ENCODE assay signal across 7 cellular contexts in genomic region chrX:47030339-47030738, GRCh38. TPM values are rescaled to one million over a fixed set of nuclear protein-coding genes. Genes with fewer than 3 reads are reported as not detected.
DNase-seq lines count a peak whose midpoint lies in the region; ATAC-seq and TF ChIP-seq lines count a peak whose summit lies in the region.

No MANE protein-coding gene starts in this region.

- no peak overlapping the region for H3K27ac Mint-ChIP-seq in mesothelial cell of epicardium

- H3K36me3 Mint-ChIP-seq in mesothelial cell of epicardium = peaks cover 1% of the 10 kb centered on the region

- H2BK15ac ChIP-seq in IMR-90 (ENCODE audit: low read depth, low read length) = no peak overlapping the region

- peaks cover 20% of the 10 kb centered on the region for H3K9me3 Mint-ChIP-seq in mesothelial cell of epicardium

- H2AK9ac ChIP-seq in IMR-90 (replicated peaks; ENCODE audit: low read depth, low read length, poor library complexity) = no peak overlapping the region

- no peak overlapping the region for H4K5ac ChIP-seq in IMR-90 (ENCODE audit: low read depth, low read length)

- no peak overlapping the region for H4K8ac ChIP-seq in IMR-90 (ENCODE audit: low read depth in 2 of 2, low read length in 2 of 2)

- H3K56ac ChIP-seq in IMR-90 (ENCODE audit: extremely low read depth, insufficient read depth, low read length) = no peak overlapping the region

- H3K9me3 ChIP-seq in IMR-90 (ENCODE audit: control insufficient read depth, insufficient read depth, low read length) = no peaks in the 10 kb centered on the region
- H3K9me3 ChIP-seq in OCI-LY1 (ENCODE audit: low read length) = no peaks in the 10 kb centered on the region

- H2AFZ ChIP-seq in IMR-90 (replicated peaks; ENCODE audit: low read length, poor library complexity) (no peak overlapping the region), OCI-LY1 (ENCODE audit: low read length) (no peak overlapping the region)

- H3K27ac ChIP-seq in IMR-90 (ENCODE audit: insufficient read depth, low read length) (no peak overlapping the region), OCI-LY1 (ENCODE audit: low read depth, low read length, poor library complexity, severe bottlenecking) (no peak overlapping the region), coronary artery (no peak overlapping the region)

- BruUV-seq in IMR-90 (replicated peaks; lab: Mats Ljungman, UMichigan) = no TSS peak

- H3K4me1 ChIP-seq in IMR-90 (ENCODE audit: control insufficient read depth, insufficient read depth, low read length) = no peaks in the 10 kb centered on the region
- no peaks in the 10 kb centered on the region for H3K4me1 ChIP-seq in OCI-LY1 (ENCODE audit: insufficient read depth, low read length, severe bottlenecking)

- no peaks in the 10 kb centered on the region for H3K9me1 ChIP-seq in IMR-90 (ENCODE audit: insufficient read depth, low read length)

- dilution Hi-C loops in IMR-90 (cut with HindIII; ENCODE audit: low sequenced_read_pairs, unreplicated experiment) = no loop called here

- no peak overlapping the region for H3K4me2 ChIP-seq in IMR-90 (ENCODE audit: low read depth, low read length)
- H3K4me2 ChIP-seq in OCI-LY1 (ENCODE audit: low read length) = no peak overlapping the region

- CTCF ChIA-PET in IMR-90 (lab: Yijun Ruan, JAX) = interaction anchor here (0.7 to 1.5 kb wide), 5 partner anchors 9 to 504 kb away, joined by 3 read pairs; no protein-coding TSS in a partner anchor

- no peak overlapping the region for H3K4ac ChIP-seq in IMR-90 (ENCODE audit: low read depth, low read length)

- peaks cover 3% of the 10 kb centered on the region; the same call in 1 of the 2 replicates for H3K36me3 ChIP-seq in IMR-90 (ENCODE audit: control insufficient read depth, insufficient read depth, low read length)
- no peaks in the 10 kb centered on the region for H3K36me3 ChIP-seq in OCI-LY1 (ENCODE audit: insufficient read depth, low read length)

- no peaks in the 10 kb centered on the region for H3K9me2 ChIP-seq in OCI-LY1 (ENCODE audit: low read depth, low read length)

- H3K9ac ChIP-seq in IMR-90 (ENCODE audit: low read depth, low read length) = no peak overlapping the region
- H3K9ac ChIP-seq in OCI-LY1 (ENCODE audit: low read length) = no peak overlapping the region

- in situ Hi-C loops in IMR-90 (cut with MboI; ENCODE audit: low sequenced_read_pairs) = no loop called here

- POLR2A ChIA-PET in IMR-90 (lab: Charles Lee; ENCODE audit: unreplicated experiment) = no interaction called here

- H3K79me2 ChIP-seq in OCI-LY1 (ENCODE audit: insufficient read depth, low read length) = no peaks in the 10 kb centered on the region

- peak; percentile 73 for TF ChIP-seq RAD21 in IMR-90 (IDR thresholded peaks at IDR 0.05; ENCODE audit: low read length)

- H4K91ac ChIP-seq in IMR-90 (ENCODE audit: insufficient read depth, low read depth, low read length) = no peak overlapping the region

- DNase-seq in Daoy (ENCODE audit: low read depth) (peak; percentile 24), IMR-90 (peak; percentile 68), coronary artery (ENCODE audit: low spot score) (no peak), mesothelial cell of epicardium (ENCODE audit: low spot score in 2 of 2, unreplicated experiment in 2 of 2) (no peak)
- DNase-seq in stimulated activated naive CD8-positive, alpha-beta T cell treated with anti-CD3 and anti-CD28 coated beads, Interleukin-15, Interleukin-2, amounts not matched to agents 100 U/mL and 50 U/mL, for 24 hours = no peak

- intact Hi-C loops in IMR-90 (cut with micrococcal nuclease) = loop anchor here (1.0 to 5.0 kb wide), 6 partner anchors 62 to 271 kb away; partner anchors contain the start of genes JADE3 and SLC9A7

- no peak overlapping the region for H2BK20ac ChIP-seq in IMR-90 (ENCODE audit: low read depth, low read length)

- H3K18ac ChIP-seq in IMR-90 (ENCODE audit: low read depth, low read length) = no peak overlapping the region

- ATAC-seq in IMR-90 (ENCODE audit: low read depth) (no peak), HG02571 (IDR thresholded peaks at IDR 0.05; ENCODE audit: unreplicated experiment) (no peak)
- ATAC-seq in stimulated activated naive CD8-positive, alpha-beta T cell treated with anti-CD3 and anti-CD28 coated beads, Interleukin-15, Interleukin-2, amounts not matched to agents 100 U/mL and 50 U/mL, for 24 hours = no peak

- no peak overlapping the region for H2AK5ac ChIP-seq in IMR-90 (ENCODE audit: low read depth, low read length)

- no peak for TF ChIP-seq POLR2A in IMR-90 (IDR thresholded peaks at IDR 0.05; ENCODE audit: low read depth, low read length)

- H2BK120ac ChIP-seq in IMR-90 (ENCODE audit: low read depth, low read length) = no peak overlapping the region

- no peak overlapping the region for H3K23ac ChIP-seq in IMR-90 (ENCODE audit: low read depth, low read length)

- H3K27me3 Mint-ChIP-seq in mesothelial cell of epicardium (ENCODE audit: low read depth) = no peaks in the 10 kb centered on the region

- no peaks in the 10 kb centered on the region for H3F3A ChIP-seq in OCI-LY1 (ENCODE audit: insufficient read depth, low read length)

- H3K14ac ChIP-seq in IMR-90 (replicated peaks; ENCODE audit: low read depth, low read length) = no peak overlapping the region

- H2BK5ac ChIP-seq in IMR-90 (ENCODE audit: low read depth, low read length, poor library complexity, severe bottlenecking) = no peak overlapping the region

- no peaks in the 10 kb centered on the region for H3K4me1 Mint-ChIP-seq in mesothelial cell of epicardium

- no peak overlapping the region for H3K4me3 ChIP-seq in IMR-90 (ENCODE audit: insufficient read depth, low read depth, low read length)
- H3K4me3 ChIP-seq in OCI-LY1 (ENCODE audit: low read depth, low read length, poor library complexity, severe bottlenecking) = no peak overlapping the region
- H3K4me3 ChIP-seq in coronary artery = no peak overlapping the region

- H3K79me1 ChIP-seq in IMR-90 (ENCODE audit: low read depth in 1 of 2, low read length in 2 of 2) = no peaks in the 10 kb centered on the region

- H3K27me3 ChIP-seq in IMR-90 (ENCODE audit: control insufficient read depth, insufficient read depth, low read length) (peaks cover 8% of the 10 kb centered on the region), OCI-LY1 (ENCODE audit: insufficient read depth, low read length) (no peaks in the 10 kb centered on the region)

- no peak overlapping the region for H3K4me3 Mint-ChIP-seq in mesothelial cell of epicardium

- peak; percentile 74 for TF ChIP-seq CTCF in IMR-90 (conservative IDR thresholded peaks at IDR 0.05; ENCODE audit: low read depth, low read length)
- peak; percentile 53; the same call in 1 of the 2 replicates for TF ChIP-seq CTCF in OCI-LY1 (IDR thresholded peaks at IDR 0.05; ENCODE audit: low read length)
- TF ChIP-seq CTCF in coronary artery (IDR thresholded peaks at IDR 0.05) = peak; percentile 37
- peak; percentile 59 for TF ChIP-seq CTCF in mesothelial cell of epicardium (IDR thresholded peaks at IDR 0.05; ENCODE audit: unreplicated experiment)

- no peaks in the 10 kb centered on the region for H4K20me1 ChIP-seq in IMR-90 (ENCODE audit: insufficient read depth, low read length)
- no peaks in the 10 kb centered on the region for H4K20me1 ChIP-seq in OCI-LY1 (ENCODE audit: insufficient read depth, low read length)

TF ChIP-seq in IMR-90, 13 proteins besides CTCF, POLR2A, EP300 and RAD21:
- TF ChIP-seq RFX5 (IDR thresholded peaks at IDR 0.05; ENCODE audit: low read depth, low read length) (no peak), SMC3 (IDR thresholded peaks at IDR 0.05; ENCODE audit: low read depth, low read length) (peak; percentile 71)
TF ChIP-seq in IMR-90: peak in this region for 1.

RNA-seq across cellular contexts. Expression of gene RGN, which starts 47.9 kb away (rescaled TPM):
- total RNA-seq in Daoy (2014; rRNA removed; shearing (Covaris generic)) = not detected in 2 replicates
- under 0.01 and 0.18 TPM in 2 replicates for total RNA-seq in IMR-90 (2012; rRNA removed)
- 0.26 and 0.44 TPM in 2 replicates for polyA plus RNA-seq in IMR-90 (2012; rRNA removed)
- 0.12 and 0.16 TPM in 2 replicates for polyA plus RNA-seq in IMR-90 (2012; cell fraction: cytosol; rRNA removed)
- polyA plus RNA-seq in IMR-90 (2012; cell fraction: nucleus; rRNA removed; ENCODE audit: low replicate concordance) = 0.75 and 2.0 TPM in 2 replicates
- 0.61 to 1.2 TPM (median 1.2 TPM) in 3 replicates for total RNA-seq in mesothelial cell of epicardium

Comparison
In these comparisons a context has a peak if more than half of its experiments do, and no peak if none do; other contexts are left out.
1. DNase-seq: peak in Daoy (single experiment) and IMR-90 (single experiment); none in coronary artery (single experiment), mesothelial cell of epicardium (0 of 2) and stimulated activated naive CD8-positive, alpha-beta T cell treated with anti-CD3 and anti-CD28 coated beads, Interleukin-15, Interleukin-2, amounts not matched to agents 100 U/mL and 50 U/mL, for 24 hours (single experiment).
2. Peak in every context shown above with its lines, with median percentiles within 50 percentile points of each other: CTCF ChIP-seq.